ENCODE assay signal across 13 cellular contexts in genomic region chr11:6656936-6657335, GRCh38. TPM values are rescaled to one million over a fixed set of nuclear protein-coding genes. Genes with fewer than 3 reads are reported as not detected.
DNase-seq lines count a peak whose midpoint lies in the region; ATAC-seq and TF ChIP-seq lines count a peak whose summit lies in the region.
"Had no signal": no experiment of that assay in that cellular context is flagged by ENCODE, and none has a peak within 500 bp of the region (broad histone marks: within the 10 kb centered on the region; RNA-seq: fewer than 3 reads in every experiment).

No MANE protein-coding gene starts in this region.

- H2AFZ ChIP-seq in smooth muscle cell (ENCODE audit: low read depth) = peak overlapping the region; percentile 85

- intact Hi-C loops in activated CD4-positive, alpha-beta T cell treated with anti-CD3 and anti-CD28 coated beads for 36 hours (cut with DNase I, micrococcal nuclease) = no loop called here
- intact Hi-C loops in activated B cell treated with CpG ODN at 0.5 μM for 24 hours (cut with micrococcal nuclease) = no loop called here

- POLR2A ChIA-PET in activated CD4-positive, alpha-beta T cell treated with anti-CD3 and anti-CD28 coated beads for 36 hours (lab: Charles Lee) = no interaction called here
- POLR2A ChIA-PET in activated B cell treated with CpG ODN at 0.5 μM for 24 hours (lab: Charles Lee) = interaction anchor here (0.6 to 1.6 kb wide), 3 partner anchors 13 to 38 kb away, joined by 3 to 5 read pairs (median 3); partner anchors contain the start of gene TPP1

- no peaks in the 10 kb centered on the region for H3F3A ChIP-seq in smooth muscle cell (ENCODE audit: low read depth)

- no peak for DNase-seq in activated CD4-positive, alpha-beta T cell treated with anti-CD3 and anti-CD28 coated beads for 36 hours
- DNase-seq in activated CD4-positive, alpha-beta T cell treated with anti-CD3 and anti-CD28 coated beads, Interleukin-2, amount 50 U/mL, for 1 hour = no peak
- DNase-seq in activated B cell treated with CpG ODN at 0.5 μM for 24 hours (no peak), smooth muscle cell (lab: John Stamatoyannopoulos, UW; ENCODE audit: unreplicated experiment) (no peak), nucleus accumbens (lab: John Stamatoyannopoulos, UW) (no peak), midbrain (lab: John Stamatoyannopoulos, UW) (no peak)
- no peak for DNase-seq in stimulated activated CD4-positive, alpha-beta T cell treated with anti-CD3 and anti-CD28 coated beads, Interleukin-15, amount 100 ng/mL, for 24 hours
- DNase-seq: activated CD4-positive, alpha-beta T cell treated with anti-CD3 and anti-CD28 coated beads, Interleukin-2, amount 50 U/mL, for 48 hours; stimulated activated CD4-positive, alpha-beta T cell treated with anti-CD3 and anti-CD28 coated beads, Interleukin-12 subunit alpha, Interleukin-12 subunit beta, amount 100 ng/mL, for 4 hours; upper lobe of left lung had no signal

- peaks cover 4% of the 10 kb centered on the region for H3K4me1 Mint-ChIP-seq in activated CD4-positive, alpha-beta T cell treated with anti-CD3 and anti-CD28 coated beads for 36 hours
- H3K4me1 Mint-ChIP-seq in activated B cell treated with CpG ODN at 0.5 μM for 24 hours = peaks cover 3% of the 10 kb centered on the region

- CTCF ChIA-PET in activated CD4-positive, alpha-beta T cell treated with anti-CD3 and anti-CD28 coated beads for 36 hours (lab: Charles Lee) = interaction anchor here (1.0 to 2.0 kb wide), 7 partner anchors 10 to 278 kb away, joined by 3 to 9 read pairs (median 4); partner anchors contain the start of gene MRPL17
- CTCF ChIA-PET in activated B cell treated with CpG ODN at 0.5 μM for 24 hours (lab: Charles Lee) = no interaction called here

- TF ChIP-seq CTCF in activated B cell treated with CpG ODN at 0.5 μM for 24 hours (IDR thresholded peaks at IDR 0.05) = no peak
- no peak for TF ChIP-seq CTCF in smooth muscle cell (IDR thresholded peaks at IDR 0.05; ENCODE audit: borderline replicate concordance, insufficient read depth, poor library complexity, severe bottlenecking)

- H3K9me3 Mint-ChIP-seq in activated CD4-positive, alpha-beta T cell treated with anti-CD3 and anti-CD28 coated beads for 36 hours (ENCODE audit: low read depth) = no peaks in the 10 kb centered on the region
- H3K9me3 Mint-ChIP-seq in activated B cell treated with CpG ODN at 0.5 μM for 24 hours = no peaks in the 10 kb centered on the region

- H3K36me3 ChIP-seq in smooth muscle cell (ENCODE audit: low read depth) = no peaks in the 10 kb centered on the region
- H3K36me3 ChIP-seq: MG63, neutrophil, upper lobe of left lung had no signal

- H4K20me1 ChIP-seq in smooth muscle cell (ENCODE audit: low read depth) = peaks cover 17% of the 10 kb centered on the region

- H3K79me2 ChIP-seq in smooth muscle cell (ENCODE audit: low read depth) = peaks cover 10% of the 10 kb centered on the region

- H3K4me3 Mint-ChIP-seq in activated CD4-positive, alpha-beta T cell treated with anti-CD3 and anti-CD28 coated beads for 36 hours = peak overlapping the region; percentile 6
- peak overlapping the region; percentile 71 for H3K4me3 Mint-ChIP-seq in activated B cell treated with CpG ODN at 0.5 μM for 24 hours

- 76% methylated on average over 5 of the region's 5 CpGs for WGBS in smooth muscle cell (ENCODE audit: low lambda C conversion rate)

- no peaks in the 10 kb centered on the region for H3K27me3 ChIP-seq in smooth muscle cell (ENCODE audit: low read depth)
- H3K27me3 ChIP-seq: MG63 had no signal

- no peak for ATAC-seq in activated CD4-positive, alpha-beta T cell treated with anti-CD3 and anti-CD28 coated beads for 36 hours
- ATAC-seq in activated B cell treated with CpG ODN at 0.5 μM for 24 hours (ENCODE audit: low read depth) = no peak

- H3K27me3 Mint-ChIP-seq in activated CD4-positive, alpha-beta T cell treated with anti-CD3 and anti-CD28 coated beads for 36 hours = peaks cover 10% of the 10 kb centered on the region
- H3K27me3 Mint-ChIP-seq in activated B cell treated with CpG ODN at 0.5 μM for 24 hours = peaks cover 6% of the 10 kb centered on the region

- H3K27ac ChIP-seq in smooth muscle cell (ENCODE audit: low read depth) = no peak overlapping the region
- H3K27ac ChIP-seq: neutrophil had no signal

- peak overlapping the region; percentile 68; the same call in 1 of the 2 replicates for H3K4me3 ChIP-seq in iPS-18c (ENCODE audit: insufficient read depth, low read depth, low read length)
- peak overlapping the region; percentile 65 for H3K4me3 ChIP-seq in smooth muscle cell

- no peaks in the 10 kb centered on the region for H3K9me3 ChIP-seq in iPS-18c (ENCODE audit: control insufficient read depth, insufficient read depth, low read length)
- H3K9me3 ChIP-seq in smooth muscle cell (replicated peaks; ENCODE audit: low read depth) = no peaks in the 10 kb centered on the region
- H3K9me3 ChIP-seq: MG63, neutrophil, upper lobe of left lung had no signal

- no peak overlapping the region for H3K27ac Mint-ChIP-seq in activated CD4-positive, alpha-beta T cell treated with anti-CD3 and anti-CD28 coated beads for 36 hours
- no peak overlapping the region for H3K27ac Mint-ChIP-seq in activated B cell treated with CpG ODN at 0.5 μM for 24 hours

- no peak overlapping the region for H3K9ac ChIP-seq in smooth muscle cell (ENCODE audit: low read depth)

- peaks cover 6% of the 10 kb centered on the region for H3K4me1 ChIP-seq in smooth muscle cell (ENCODE audit: low read depth)

- H3K4me2 ChIP-seq in smooth muscle cell = peak overlapping the region; percentile 85

- no peaks in the 10 kb centered on the region for H3K36me3 Mint-ChIP-seq in activated CD4-positive, alpha-beta T cell treated with anti-CD3 and anti-CD28 coated beads for 36 hours (ENCODE audit: low read depth)
- no peaks in the 10 kb centered on the region for H3K36me3 Mint-ChIP-seq in activated B cell treated with CpG ODN at 0.5 μM for 24 hours (ENCODE audit: low read depth)

RNA-seq across cellular contexts. Expression of gene DCHS1, which starts 1.3 kb away (rescaled TPM):
- total RNA-seq in activated CD4-positive, alpha-beta T cell treated with anti-CD3 and anti-CD28 coated beads for 36 hours = under 1 TPM; 0.78 to 0.91 TPM
- 0.17 and 0.22 TPM in 2 replicates for total RNA-seq in activated B cell treated with CpG ODN at 0.5 μM for 24 hours
- 25.1 and 34.2 TPM in 2 replicates for total RNA-seq in smooth muscle cell
- polyA plus RNA-seq in smooth muscle cell = 21.0 and 24.5 TPM in 2 replicates

RNA-seq across cellular contexts. Expression of gene MRPL17, which starts 26.2 kb away (rescaled TPM):
- 100 to 1,000 TPM; 118 to 156 TPM for total RNA-seq in activated CD4-positive, alpha-beta T cell treated with anti-CD3 and anti-CD28 coated beads for 36 hours
- total RNA-seq in activated B cell treated with CpG ODN at 0.5 μM for 24 hours = 34.1 and 34.2 TPM in 2 replicates
- total RNA-seq in smooth muscle cell = 64.0 and 132 TPM in 2 replicates
- 77.4 and 98.4 TPM in 2 replicates for polyA plus RNA-seq in smooth muscle cell

RNA-seq across cellular contexts. Expression of gene TPP1, which starts 37.7 kb away (rescaled TPM):
- total RNA-seq in activated CD4-positive, alpha-beta T cell treated with anti-CD3 and anti-CD28 coated beads for 36 hours = 10 to 100 TPM; 38.1 to 47.9 TPM
- 98.2 and 123 TPM in 2 replicates for total RNA-seq in activated B cell treated with CpG ODN at 0.5 μM for 24 hours
- total RNA-seq in smooth muscle cell = 21.6 and 37.3 TPM in 2 replicates
- polyA plus RNA-seq in smooth muscle cell = 54.1 and 55.4 TPM in 2 replicates

RNA-seq across cellular contexts. Expression of gene TAF10, which starts 44.9 kb away (rescaled TPM):
- total RNA-seq in activated CD4-positive, alpha-beta T cell treated with anti-CD3 and anti-CD28 coated beads for 36 hours = 100 to 1,000 TPM; 133 to 152 TPM
- total RNA-seq in activated B cell treated with CpG ODN at 0.5 μM for 24 hours (149 and 154 TPM in 2 replicates), smooth muscle cell (67.9 and 83.3 TPM in 2 replicates)
- polyA plus RNA-seq in smooth muscle cell = 373 and 378 TPM in 2 replicates

RNA-seq across cellular contexts. Expression of gene ILK, which starts 53.4 kb away (rescaled TPM):
- 10 to 100 TPM; 85.6 to 89.0 TPM for total RNA-seq in activated CD4-positive, alpha-beta T cell treated with anti-CD3 and anti-CD28 coated beads for 36 hours
- total RNA-seq in activated B cell treated with CpG ODN at 0.5 μM for 24 hours = 113 and 128 TPM in 2 replicates
- 138 and 166 TPM in 2 replicates for total RNA-seq in smooth muscle cell
- 236 and 238 TPM in 2 replicates for polyA plus RNA-seq in smooth muscle cell

Comparison
In these comparisons a context has a peak if more than half of its experiments do, and no peak if none do; other contexts are left out.
1. RNA of gene DCHS1, which starts 1.3 kb away (total RNA-seq): 25.1 to 34.2 TPM in smooth muscle cell; 0.78 to 0.91 TPM in activated CD4-positive, alpha-beta T cell treated with anti-CD3 and anti-CD28 coated beads for 36 hours and 0.17 to 0.22 TPM in activated B cell treated with CpG ODN at 0.5 μM for 24 hours; every median in the first group is over 10 times any median in the second.